Comparison of ENCODE assay signal across 1 cellular context in the genomic region with DNA sequence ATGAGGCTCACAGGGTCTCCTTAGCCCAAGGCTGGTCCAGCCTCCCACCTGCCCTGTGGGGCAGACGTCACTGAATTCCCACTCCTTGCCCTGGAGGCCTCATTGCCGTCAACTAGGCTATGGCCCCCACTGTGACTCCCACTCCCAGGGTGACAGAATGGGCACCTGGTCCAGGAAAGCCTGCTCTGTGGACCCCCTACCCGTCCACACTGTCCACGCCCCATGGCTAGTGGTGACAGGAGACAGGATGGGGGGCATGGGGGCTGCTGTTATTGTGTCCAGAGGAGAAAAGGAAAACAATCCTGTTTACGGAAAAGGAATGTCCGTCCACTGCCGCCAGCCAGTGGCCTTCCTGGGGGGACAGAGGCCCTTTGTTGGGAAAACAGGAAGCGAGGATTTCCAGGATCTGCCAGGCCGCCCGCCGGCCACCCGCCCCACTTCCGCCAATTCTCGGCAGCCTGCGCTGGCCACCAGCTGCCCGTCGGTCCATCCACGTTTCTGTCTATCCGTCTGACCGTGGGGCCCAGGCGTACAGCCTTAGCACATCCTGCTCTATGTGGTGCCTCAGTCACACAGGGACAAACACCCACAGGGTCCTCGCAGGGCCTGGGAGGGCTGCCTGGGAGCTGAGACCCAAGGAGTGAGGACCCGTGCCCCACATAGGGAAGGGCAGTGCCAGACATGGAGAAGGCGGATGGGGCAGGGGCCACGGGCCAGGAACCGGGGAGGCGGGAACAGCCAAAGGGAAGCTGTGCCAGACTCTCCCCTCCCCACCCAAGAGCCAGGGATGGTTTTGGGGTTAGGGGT.
TF ChIP-seq lines count a peak whose summit lies in the region.

No MANE protein-coding gene starts in this region.

TF ChIP-seq in HepG2, 621 proteins besides CTCF, POLR2A, EP300 and RAD21 (continued from another document and continues in another):
- no peak for TF ChIP-seq ZNF136 (CRISPR knock-in tag; IDR thresholded peaks at IDR 0.05; ENCODE audit: low read depth)
- TF ChIP-seq NFE2L2 (IDR thresholded peaks at IDR 0.05; ENCODE audit: low read length): no peak
- TF ChIP-seq, protein P1, sequence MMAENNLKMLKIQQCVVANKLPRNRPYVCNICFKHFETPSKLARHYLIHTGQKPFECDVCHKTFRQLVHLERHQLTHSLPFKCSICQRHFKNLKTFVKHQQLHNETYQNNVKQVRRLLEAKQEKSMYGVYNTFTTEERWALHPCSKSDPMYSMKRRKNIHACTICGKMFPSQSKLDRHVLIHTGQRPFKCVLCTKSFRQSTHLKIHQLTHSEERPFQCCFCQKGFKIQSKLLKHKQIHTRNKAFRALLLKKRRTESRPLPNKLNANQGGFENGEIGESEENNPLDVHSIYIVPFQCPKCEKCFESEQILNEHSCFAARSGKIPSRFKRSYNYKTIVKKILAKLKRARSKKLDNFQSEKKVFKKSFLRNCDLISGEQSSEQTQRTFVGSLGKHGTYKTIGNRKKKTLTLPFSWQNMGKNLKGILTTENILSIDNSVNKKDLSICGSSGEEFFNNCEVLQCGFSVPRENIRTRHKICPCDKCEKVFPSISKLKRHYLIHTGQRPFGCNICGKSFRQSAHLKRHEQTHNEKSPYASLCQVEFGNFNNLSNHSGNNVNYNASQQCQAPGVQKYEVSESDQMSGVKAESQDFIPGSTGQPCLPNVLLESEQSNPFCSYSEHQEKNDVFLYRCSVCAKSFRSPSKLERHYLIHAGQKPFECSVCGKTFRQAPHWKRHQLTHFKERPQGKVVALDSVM (CRISPR knock-in tag; IDR thresholded peaks at IDR 0.05): no peak; the same call in 1 of the 2 replicates
- TF ChIP-seq SMAD1 (CRISPR knock-in tag; IDR thresholded peaks at IDR 0.05; ENCODE audit: borderline replicate concordance, low read depth): no peak; the same call in 1 of the 2 replicates
- TF ChIP-seq, protein P2, sequence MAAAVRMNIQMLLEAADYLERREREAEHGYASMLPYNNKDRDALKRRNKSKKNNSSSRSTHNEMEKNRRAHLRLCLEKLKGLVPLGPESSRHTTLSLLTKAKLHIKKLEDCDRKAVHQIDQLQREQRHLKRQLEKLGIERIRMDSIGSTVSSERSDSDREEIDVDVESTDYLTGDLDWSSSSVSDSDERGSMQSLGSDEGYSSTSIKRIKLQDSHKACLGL (CRISPR knock-in tag; IDR thresholded peaks at IDR 0.05): 0 out of 2 replicates have a peak, but pooled peaks have one; percentile 16
- TF ChIP-seq MAF1 (CRISPR knock-in tag; IDR thresholded peaks at IDR 0.05; ENCODE audit: borderline replicate concordance): no peak
- no peak for TF ChIP-seq ESRRA (CRISPR knock-in tag; IDR thresholded peaks at IDR 0.05; ENCODE audit: low read depth)
- TF ChIP-seq ZNF614 (CRISPR knock-in tag; IDR thresholded peaks at IDR 0.05; ENCODE audit: borderline replicate concordance): no peak
- TF ChIP-seq NR2C2 (CRISPR knock-in tag; IDR thresholded peaks at IDR 0.05; ENCODE audit: borderline replicate concordance): 0 out of 2 replicates have a peak, but pooled peaks have one; percentile 13
- TF ChIP-seq, protein P3, sequence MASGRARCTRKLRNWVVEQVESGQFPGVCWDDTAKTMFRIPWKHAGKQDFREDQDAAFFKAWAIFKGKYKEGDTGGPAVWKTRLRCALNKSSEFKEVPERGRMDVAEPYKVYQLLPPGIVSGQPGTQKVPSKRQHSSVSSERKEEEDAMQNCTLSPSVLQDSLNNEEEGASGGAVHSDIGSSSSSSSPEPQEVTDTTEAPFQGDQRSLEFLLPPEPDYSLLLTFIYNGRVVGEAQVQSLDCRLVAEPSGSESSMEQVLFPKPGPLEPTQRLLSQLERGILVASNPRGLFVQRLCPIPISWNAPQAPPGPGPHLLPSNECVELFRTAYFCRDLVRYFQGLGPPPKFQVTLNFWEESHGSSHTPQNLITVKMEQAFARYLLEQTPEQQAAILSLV (CRISPR knock-in tag; IDR thresholded peaks at IDR 0.05; ENCODE audit: borderline replicate concordance): no peak; the same call in 1 of the 2 replicates
- no peak for TF ChIP-seq SOX6 (IDR thresholded peaks at IDR 0.05)
- TF ChIP-seq SOX6 (CRISPR knock-in tag; IDR thresholded peaks at IDR 0.05): peak; percentile 93
- TF ChIP-seq, protein P4, sequence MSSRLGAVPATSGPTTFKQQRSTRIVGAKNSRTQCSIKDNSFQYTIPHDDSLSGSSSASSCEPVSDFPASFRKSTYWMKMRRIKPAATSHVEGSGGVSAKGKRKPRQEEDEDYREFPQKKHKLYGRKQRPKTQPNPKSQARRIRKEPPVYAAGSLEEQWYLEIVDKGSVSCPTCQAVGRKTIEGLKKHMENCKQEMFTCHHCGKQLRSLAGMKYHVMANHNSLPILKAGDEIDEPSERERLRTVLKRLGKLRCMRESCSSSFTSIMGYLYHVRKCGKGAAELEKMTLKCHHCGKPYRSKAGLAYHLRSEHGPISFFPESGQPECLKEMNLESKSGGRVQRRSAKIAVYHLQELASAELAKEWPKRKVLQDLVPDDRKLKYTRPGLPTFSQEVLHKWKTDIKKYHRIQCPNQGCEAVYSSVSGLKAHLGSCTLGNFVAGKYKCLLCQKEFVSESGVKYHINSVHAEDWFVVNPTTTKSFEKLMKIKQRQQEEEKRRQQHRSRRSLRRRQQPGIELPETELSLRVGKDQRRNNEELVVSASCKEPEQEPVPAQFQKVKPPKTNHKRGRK (CRISPR knock-in tag; IDR thresholded peaks at IDR 0.05): no peak
- TF ChIP-seq RBM22 (optimal IDR thresholded peaks at IDR 0.05; ENCODE audit: low read length): no peak
- TF ChIP-seq NR2F1 (CRISPR knock-in tag; IDR thresholded peaks at IDR 0.05): no peak
- peak; percentile 96; the same call in 1 of the 2 replicates for TF ChIP-seq ZBTB3 (CRISPR knock-in tag; IDR thresholded peaks at IDR 0.05; ENCODE audit: borderline replicate concordance, low read depth)
- TF ChIP-seq IRF2 (CRISPR knock-in tag; IDR thresholded peaks at IDR 0.05): peak; percentile 57
- 0 out of 2 replicates have a peak, but pooled peaks have one; percentile 45 for TF ChIP-seq TSC22D2 (CRISPR knock-in tag; IDR thresholded peaks at IDR 0.05; ENCODE audit: borderline replicate concordance)
- TF ChIP-seq, protein P5, sequence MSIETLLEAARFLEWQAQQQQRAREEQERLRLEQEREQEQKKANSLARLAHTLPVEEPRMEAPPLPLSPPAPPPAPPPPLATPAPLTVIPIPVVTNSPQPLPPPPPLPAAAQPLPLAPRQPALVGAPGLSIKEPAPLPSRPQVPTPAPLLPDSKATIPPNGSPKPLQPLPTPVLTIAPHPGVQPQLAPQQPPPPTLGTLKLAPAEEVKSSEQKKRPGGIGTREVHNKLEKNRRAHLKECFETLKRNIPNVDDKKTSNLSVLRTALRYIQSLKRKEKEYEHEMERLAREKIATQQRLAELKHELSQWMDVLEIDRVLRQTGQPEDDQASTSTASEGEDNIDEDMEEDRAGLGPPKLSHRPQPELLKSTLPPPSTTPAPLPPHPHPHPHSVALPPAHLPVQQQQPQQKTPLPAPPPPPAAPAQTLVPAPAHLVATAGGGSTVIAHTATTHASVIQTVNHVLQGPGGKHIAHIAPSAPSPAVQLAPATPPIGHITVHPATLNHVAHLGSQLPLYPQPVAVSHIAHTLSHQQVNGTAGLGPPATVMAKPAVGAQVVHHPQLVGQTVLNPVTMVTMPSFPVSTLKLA (IDR thresholded peaks at IDR 0.05): no peak
- no peak; the same call in 1 of the 2 replicates for TF ChIP-seq YEATS4 (CRISPR knock-in tag; IDR thresholded peaks at IDR 0.05; ENCODE audit: borderline replicate concordance)
- TF ChIP-seq TBL1XR1 (IDR thresholded peaks at IDR 0.05; ENCODE audit: borderline replicate concordance, low read length, partially characterized antibody): no peak
- peak; percentile 52; the same call in 1 of the 2 replicates for TF ChIP-seq SP4 (CRISPR knock-in tag; IDR thresholded peaks at IDR 0.05)
- TF ChIP-seq, protein P6, sequence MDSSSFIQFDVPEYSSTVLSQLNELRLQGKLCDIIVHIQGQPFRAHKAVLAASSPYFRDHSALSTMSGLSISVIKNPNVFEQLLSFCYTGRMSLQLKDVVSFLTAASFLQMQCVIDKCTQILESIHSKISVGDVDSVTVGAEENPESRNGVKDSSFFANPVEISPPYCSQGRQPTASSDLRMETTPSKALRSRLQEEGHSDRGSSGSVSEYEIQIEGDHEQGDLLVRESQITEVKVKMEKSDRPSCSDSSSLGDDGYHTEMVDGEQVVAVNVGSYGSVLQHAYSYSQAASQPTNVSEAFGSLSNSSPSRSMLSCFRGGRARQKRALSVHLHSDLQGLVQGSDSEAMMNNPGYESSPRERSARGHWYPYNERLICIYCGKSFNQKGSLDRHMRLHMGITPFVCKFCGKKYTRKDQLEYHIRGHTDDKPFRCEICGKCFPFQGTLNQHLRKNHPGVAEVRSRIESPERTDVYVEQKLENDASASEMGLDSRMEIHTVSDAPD (CRISPR knock-in tag; IDR thresholded peaks at IDR 0.05): no peak
- no peak for TF ChIP-seq MLLT10 (CRISPR knock-in tag; IDR thresholded peaks at IDR 0.05)
- TF ChIP-seq FOXK1 (CRISPR knock-in tag; IDR thresholded peaks at IDR 0.05; ENCODE audit: borderline replicate concordance, low read depth): no peak; the same call in none of the 2 replicates
- no peak for TF ChIP-seq ZNF619 (CRISPR knock-in tag; IDR thresholded peaks at IDR 0.05)
- TF ChIP-seq MTA3 (CRISPR knock-in tag; IDR thresholded peaks at IDR 0.05): no peak
- peak; percentile 54; the same call in 1 of the 2 replicates for TF ChIP-seq HOXA3 (CRISPR knock-in tag; IDR thresholded peaks at IDR 0.05)
- no peak for TF ChIP-seq ZNF569 (CRISPR knock-in tag; IDR thresholded peaks at IDR 0.05; ENCODE audit: borderline replicate concordance)
- TF ChIP-seq ZNF720 (CRISPR knock-in tag; IDR thresholded peaks at IDR 0.05): no peak
- TF ChIP-seq ZSCAN30 (CRISPR knock-in tag; IDR thresholded peaks at IDR 0.05): no peak
- TF ChIP-seq, protein P7, sequence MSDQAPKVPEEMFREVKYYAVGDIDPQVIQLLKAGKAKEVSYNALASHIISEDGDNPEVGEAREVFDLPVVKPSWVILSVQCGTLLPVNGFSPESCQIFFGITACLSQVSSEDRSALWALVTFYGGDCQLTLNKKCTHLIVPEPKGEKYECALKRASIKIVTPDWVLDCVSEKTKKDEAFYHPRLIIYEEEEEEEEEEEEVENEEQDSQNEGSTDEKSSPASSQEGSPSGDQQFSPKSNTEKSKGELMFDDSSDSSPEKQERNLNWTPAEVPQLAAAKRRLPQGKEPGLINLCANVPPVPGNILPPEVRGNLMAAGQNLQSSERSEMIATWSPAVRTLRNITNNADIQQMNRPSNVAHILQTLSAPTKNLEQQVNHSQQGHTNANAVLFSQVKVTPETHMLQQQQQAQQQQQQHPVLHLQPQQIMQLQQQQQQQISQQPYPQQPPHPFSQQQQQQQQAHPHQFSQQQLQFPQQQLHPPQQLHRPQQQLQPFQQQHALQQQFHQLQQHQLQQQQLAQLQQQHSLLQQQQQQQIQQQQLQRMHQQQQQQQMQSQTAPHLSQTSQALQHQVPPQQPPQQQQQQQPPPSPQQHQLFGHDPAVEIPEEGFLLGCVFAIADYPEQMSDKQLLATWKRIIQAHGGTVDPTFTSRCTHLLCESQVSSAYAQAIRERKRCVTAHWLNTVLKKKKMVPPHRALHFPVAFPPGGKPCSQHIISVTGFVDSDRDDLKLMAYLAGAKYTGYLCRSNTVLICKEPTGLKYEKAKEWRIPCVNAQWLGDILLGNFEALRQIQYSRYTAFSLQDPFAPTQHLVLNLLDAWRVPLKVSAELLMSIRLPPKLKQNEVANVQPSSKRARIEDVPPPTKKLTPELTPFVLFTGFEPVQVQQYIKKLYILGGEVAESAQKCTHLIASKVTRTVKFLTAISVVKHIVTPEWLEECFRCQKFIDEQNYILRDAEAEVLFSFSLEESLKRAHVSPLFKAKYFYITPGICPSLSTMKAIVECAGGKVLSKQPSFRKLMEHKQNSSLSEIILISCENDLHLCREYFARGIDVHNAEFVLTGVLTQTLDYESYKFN (CRISPR knock-in tag; conservative IDR thresholded peaks at IDR 0.05): peak; percentile 90
- TF ChIP-seq GFI1 (CRISPR knock-in tag; IDR thresholded peaks at IDR 0.05; ENCODE audit: borderline replicate concordance): no peak
- TF ChIP-seq, protein P8, sequence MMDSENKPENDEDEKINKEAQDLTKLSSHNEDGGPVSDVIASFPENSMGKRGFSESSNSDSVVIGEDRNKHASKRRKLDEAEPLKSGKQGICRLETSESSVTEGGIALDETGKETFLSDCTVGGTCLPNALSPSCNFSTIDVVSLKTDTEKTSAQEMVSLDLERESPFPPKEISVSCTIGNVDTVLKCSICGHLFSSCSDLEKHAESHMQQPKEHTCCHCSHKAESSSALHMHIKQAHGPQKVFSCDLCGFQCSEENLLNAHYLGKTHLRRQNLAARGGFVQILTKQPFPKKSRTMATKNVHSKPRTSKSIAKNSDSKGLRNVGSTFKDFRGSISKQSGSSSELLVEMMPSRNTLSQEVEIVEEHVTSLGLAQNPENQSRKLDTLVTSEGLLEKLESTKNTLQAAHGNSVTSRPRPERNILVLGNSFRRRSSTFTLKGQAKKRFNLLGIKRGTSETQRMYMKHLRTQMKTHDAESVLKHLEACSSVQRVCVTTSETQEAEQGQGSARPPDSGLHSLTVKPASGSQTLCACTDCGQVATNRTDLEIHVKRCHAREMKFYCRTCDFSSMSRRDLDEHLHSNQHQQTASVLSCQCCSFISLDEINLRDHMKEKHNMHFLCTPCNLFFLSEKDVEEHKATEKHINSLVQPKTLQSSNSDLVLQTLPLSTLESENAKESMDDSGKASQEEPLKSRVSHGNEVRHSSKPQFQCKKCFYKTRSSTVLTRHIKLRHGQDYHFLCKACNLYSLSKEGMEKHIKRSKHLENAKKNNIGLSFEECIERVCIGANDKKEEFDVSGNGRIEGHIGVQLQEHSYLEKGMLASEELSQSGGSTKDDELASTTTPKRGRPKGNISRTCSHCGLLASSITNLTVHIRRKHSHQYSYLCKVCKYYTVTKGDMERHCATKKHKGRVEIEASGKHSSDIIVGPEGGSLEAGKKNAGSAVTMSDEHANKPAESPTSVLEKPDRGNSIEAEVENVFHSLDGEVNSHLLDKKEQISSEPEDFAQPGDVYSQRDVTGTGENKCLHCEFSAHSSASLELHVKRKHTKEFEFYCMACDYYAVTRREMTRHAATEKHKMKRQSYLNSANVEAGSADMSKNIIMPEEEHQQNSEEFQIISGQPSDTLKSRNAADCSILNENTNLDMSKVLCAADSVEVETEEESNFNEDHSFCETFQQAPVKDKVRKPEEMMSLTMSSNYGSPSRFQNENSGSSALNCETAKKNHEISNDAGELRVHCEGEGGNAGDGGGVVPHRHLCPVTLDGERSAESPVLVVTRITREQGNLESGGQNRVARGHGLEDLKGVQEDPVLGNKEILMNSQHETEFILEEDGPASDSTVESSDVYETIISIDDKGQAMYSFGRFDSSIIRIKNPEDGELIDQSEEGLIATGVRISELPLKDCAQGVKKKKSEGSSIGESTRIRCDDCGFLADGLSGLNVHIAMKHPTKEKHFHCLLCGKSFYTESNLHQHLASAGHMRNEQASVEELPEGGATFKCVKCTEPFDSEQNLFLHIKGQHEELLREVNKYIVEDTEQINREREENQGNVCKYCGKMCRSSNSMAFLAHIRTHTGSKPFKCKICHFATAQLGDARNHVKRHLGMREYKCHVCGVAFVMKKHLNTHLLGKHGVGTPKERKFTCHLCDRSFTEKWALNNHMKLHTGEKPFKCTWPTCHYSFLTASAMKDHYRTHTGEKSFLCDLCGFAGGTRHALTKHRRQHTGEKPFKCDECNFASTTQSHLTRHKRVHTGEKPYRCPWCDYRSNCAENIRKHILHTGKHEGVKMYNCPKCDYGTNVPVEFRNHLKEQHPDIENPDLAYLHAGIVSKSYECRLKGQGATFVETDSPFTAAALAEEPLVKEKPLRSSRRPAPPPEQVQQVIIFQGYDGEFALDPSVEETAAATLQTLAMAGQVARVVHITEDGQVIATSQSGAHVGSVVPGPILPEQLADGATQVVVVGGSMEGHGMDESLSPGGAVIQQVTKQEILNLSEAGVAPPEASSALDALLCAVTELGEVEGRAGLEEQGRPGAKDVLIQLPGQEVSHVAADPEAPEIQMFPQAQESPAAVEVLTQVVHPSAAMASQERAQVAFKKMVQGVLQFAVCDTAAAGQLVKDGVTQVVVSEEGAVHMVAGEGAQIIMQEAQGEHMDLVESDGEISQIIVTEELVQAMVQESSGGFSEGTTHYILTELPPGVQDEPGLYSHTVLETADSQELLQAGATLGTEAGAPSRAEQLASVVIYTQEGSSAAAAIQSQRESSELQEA (CRISPR knock-in tag; IDR thresholded peaks at IDR 0.05; ENCODE audit: not compliant biosample characterization): no peak
